ENCODE assay signal across 8 cellular contexts in the genomic region with DNA sequence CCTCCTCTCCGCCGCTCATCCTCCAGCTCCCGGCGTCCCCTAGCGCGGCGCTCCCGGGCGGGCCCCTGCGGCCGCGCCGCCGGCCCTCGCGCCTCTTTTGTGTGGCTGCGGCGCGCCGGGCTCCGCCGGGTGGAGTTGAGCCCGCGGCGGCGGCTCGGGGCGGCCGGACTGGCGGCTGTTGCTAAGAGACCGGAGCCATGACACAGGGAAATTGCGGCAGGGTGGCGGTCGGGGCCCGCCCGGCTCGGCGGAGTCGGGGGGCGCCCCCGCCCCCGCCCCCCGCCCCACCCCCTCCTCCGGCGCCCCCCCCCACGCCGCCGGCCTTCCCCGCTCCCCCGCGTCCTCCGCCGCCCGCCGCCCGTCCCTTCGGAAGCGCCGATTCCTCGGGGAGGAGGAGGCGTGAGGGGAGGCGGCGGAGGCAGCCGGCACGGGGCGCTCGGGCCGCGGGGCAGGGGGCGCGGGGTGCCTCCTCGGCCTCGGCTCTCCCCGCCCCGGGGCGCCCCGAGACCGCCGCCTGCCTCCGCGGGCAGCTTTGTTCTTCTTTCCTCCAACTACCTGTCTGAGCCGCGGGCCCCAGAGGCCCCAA. TPM values are rescaled to one million over a fixed set of nuclear protein-coding genes. Genes with fewer than 3 reads are reported as not detected.
DNase-seq lines count a peak whose midpoint lies in the region; TF ChIP-seq lines count a peak whose summit lies in the region.

TSS of gene TMEM200C (minus strand) at position 223 of the 586 bp plus-strand sequence. CDS start 3,459 bp downstream, outside the sequence.

- peaks cover 11% of the 10 kb centered on the region; the same call in 1 of the 2 replicates for H3K27me3 ChIP-seq in KMS-11 (ENCODE audit: insufficient read depth, low read depth)

- H4K20me1 ChIP-seq in KMS-11 (ENCODE audit: insufficient read depth): no peaks in the 10 kb centered on the region

- no peaks in the 10 kb centered on the region for H3K79me2 ChIP-seq in KMS-11 (ENCODE audit: insufficient read depth, low read depth)

- H3K27ac Mint-ChIP-seq in endothelial cell (ENCODE audit: unreplicated experiment) (no peak within 1 kb of the TSS), nephron (peak within 1 kb of the TSS; percentile 75 to 81 (median 76))

- peak within 1 kb of the TSS; percentile 49; the same call in 1 of the 2 replicates for H2AFZ ChIP-seq in KMS-11 (ENCODE audit: low read depth)

- no peaks in the 10 kb centered on the region for H3K36me3 ChIP-seq in KMS-11 (ENCODE audit: insufficient read depth)

- H3K9me3 Mint-ChIP-seq in endothelial cell (ENCODE audit: unreplicated experiment): no peaks in the 10 kb centered on the region
- no peaks in the 10 kb centered on the region for H3K9me3 Mint-ChIP-seq in nephron

- H3K4me2 ChIP-seq in KMS-11: peak within 1 kb of the TSS; percentile 39

- H3K9ac ChIP-seq in KMS-11: no peak within 1 kb of the TSS

- no peak within 1 kb of the TSS for H3K27ac ChIP-seq in KMS-11

- TF ChIP-seq CTCF in KMS-11 (conservative IDR thresholded peaks at IDR 0.05; ENCODE audit: low read depth, low read length): no peak
- no peak for TF ChIP-seq CTCF in endothelial cell (IDR thresholded peaks at IDR 0.05; ENCODE audit: unreplicated experiment)
- no peak for TF ChIP-seq CTCF in nephron (IDR thresholded peaks at IDR 0.05; ENCODE audit: unreplicated experiment in 3 of 3)

- H3K36me3 Mint-ChIP-seq in endothelial cell (ENCODE audit: low read depth, unreplicated experiment) (no peaks in the 10 kb centered on the region), nephron (ENCODE audit: low read depth) (peaks cover 6% of the 10 kb centered on the region)

- H3K4me3 Mint-ChIP-seq in endothelial cell (ENCODE audit: unreplicated experiment) (peak within 1 kb of the TSS; percentile 84), nephron (peak within 1 kb of the TSS; percentile 89 to 91 (median 90))

- no peak within 1 kb of the TSS for H3K4me3 ChIP-seq in KMS-11 (IDR thresholded peaks at IDR 0.05; ENCODE audit: insufficient read depth, low read depth, low read length)

- H3K4me1 ChIP-seq in KMS-11 (ENCODE audit: low read depth, poor library complexity, severe bottlenecking): no peaks in the 10 kb centered on the region

- H3K4me1 Mint-ChIP-seq in endothelial cell (ENCODE audit: unreplicated experiment) (no peaks in the 10 kb centered on the region), nephron (peaks cover 36% of the 10 kb centered on the region)

- peak; percentile 31 for DNase-seq in NCI-H146 (lab: John Stamatoyannopoulos, UW)
- DNase-seq in NCI-H146 treated with DMSO at 0.1 percent for 48 hours (lab: John Stamatoyannopoulos, UW; ENCODE audit: unreplicated experiment): no peak
- peak; percentile 57 for DNase-seq in endothelial cell (ENCODE audit: low spot score)
- DNase-seq in NCI-H2029 (lab: John Stamatoyannopoulos, UW): no peak
- no peak for DNase-seq in amniotic stem cell (lab: John Stamatoyannopoulos, UW)
- DNase-seq in NOMO-1 treated with dmso at 0.1 percent for 144 hours (lab: John Stamatoyannopoulos, UW; ENCODE audit: unreplicated experiment): no peak

- H3K27me3 Mint-ChIP-seq in endothelial cell (ENCODE audit: unreplicated experiment): peaks cover 15% of the 10 kb centered on the region
- H3K27me3 Mint-ChIP-seq in nephron (ENCODE audit: low read depth): peaks cover 73% of the 10 kb centered on the region

RNA-seq across cellular contexts. Expression of gene TMEM200C, which starts in this region (rescaled TPM):
- total RNA-seq in endothelial cell (ENCODE audit: unreplicated experiment): 0.85 TPM

Comparison
In these comparisons a context has a peak if more than half of its experiments do, and no peak if none do; other contexts are left out.
1. Peak in DNase-seq in endothelial cell; RNA of the gene not detected or under 1 TPM.